In the genomic region with DNA sequence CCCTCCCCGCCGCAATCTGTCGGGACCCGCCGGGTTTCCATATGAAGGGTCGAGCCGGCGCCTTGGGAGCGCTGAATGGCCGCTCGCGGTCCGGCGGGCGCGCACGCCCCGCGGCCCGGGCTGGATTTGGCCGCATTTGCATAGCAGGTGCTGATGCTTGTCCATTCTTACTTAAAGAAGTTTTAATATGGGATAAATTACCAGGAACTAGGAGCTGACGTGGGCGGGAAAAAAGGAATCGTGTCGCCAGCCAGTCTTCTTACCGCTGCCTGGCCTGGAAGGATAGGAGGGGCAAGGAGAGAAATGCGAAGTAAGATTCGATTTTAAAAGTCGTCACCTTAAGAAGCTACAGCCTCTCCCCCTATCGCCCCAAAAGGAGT, we compare ENCODE assay signal across 10 cellular contexts. TPM values are rescaled to one million over a fixed set of nuclear protein-coding genes. Genes with fewer than 3 reads are reported as not detected.
DNase-seq lines count a peak whose midpoint lies in the region; ATAC-seq and TF ChIP-seq lines count a peak whose summit lies in the region.
"Had no signal": no experiment of that assay in that cellular context is flagged by ENCODE, and none has a peak within 500 bp of the region (broad histone marks: within the 10 kb centered on the region; RNA-seq: fewer than 3 reads in every experiment).

No MANE protein-coding gene starts in this region.

- H3K4me1 ChIP-seq in iPS-20b (ENCODE audit: insufficient read depth, low read length) (peaks cover 2% of the 10 kb centered on the region; the same call in 1 of the 2 replicates), skeletal muscle satellite cell (ENCODE audit: control insufficient read depth, insufficient read depth, low read length) (peaks cover 10% of the 10 kb centered on the region)

- intact Hi-C loops in activated CD8-positive, alpha-beta T cell treated with anti-CD3 and anti-CD28 coated beads for 36 hours (cut with micrococcal nuclease) = no loop called here

- no peaks in the 10 kb centered on the region for H3K36me3 ChIP-seq in iPS-20b (ENCODE audit: insufficient read depth, low read depth, low read length)
- H3K36me3 ChIP-seq in skeletal muscle satellite cell (ENCODE audit: insufficient read depth, low read length) = no peaks in the 10 kb centered on the region

- H3K27ac Mint-ChIP-seq in activated CD8-positive, alpha-beta T cell treated with anti-CD3 and anti-CD28 coated beads for 36 hours = no peak overlapping the region

- H3K36me3 Mint-ChIP-seq in activated CD8-positive, alpha-beta T cell treated with anti-CD3 and anti-CD28 coated beads for 36 hours (ENCODE audit: low read depth) = no peaks in the 10 kb centered on the region

- TF ChIP-seq CTCF in activated CD8-positive, alpha-beta T cell treated with anti-CD3 and anti-CD28 coated beads for 36 hours (IDR thresholded peaks at IDR 0.05) = no peak

- H3K27ac ChIP-seq in iPS-20b (ENCODE audit: low read length) = no peak overlapping the region
- H3K27ac ChIP-seq: epithelial cell of prostate had no signal

- no peak for DNase-seq in activated CD8-positive, alpha-beta T cell treated with anti-CD3 and anti-CD28 coated beads for 36 hours
- DNase-seq in UCSD-AML1 (lab: John Stamatoyannopoulos, UW; ENCODE audit: unreplicated experiment) (no peak), epidermal melanocyte (ENCODE audit: insufficient read length, low spot score) (no peak)
- DNase-seq: stimulated activated CD4-positive, alpha-beta T cell treated with anti-CD3 and anti-CD28 coated beads, Interleukin-2, amount 100 ng/mL, for 48 hours had no signal

- peaks cover 100% of the 10 kb centered on the region for H3K27me3 ChIP-seq in iPS-20b (ENCODE audit: insufficient read depth, low read length)
- peaks cover 98% of the 10 kb centered on the region for H3K27me3 ChIP-seq in skeletal muscle satellite cell (ENCODE audit: control insufficient read depth, insufficient read depth, low read length)

- H3K4me2 ChIP-seq in skeletal muscle satellite cell (ENCODE audit: low read length) = peak overlapping the region; percentile 78

- peaks cover 71% of the 10 kb centered on the region for H3K27me3 Mint-ChIP-seq in activated CD8-positive, alpha-beta T cell treated with anti-CD3 and anti-CD28 coated beads for 36 hours

- H3K9ac ChIP-seq in iPS-20b (ENCODE audit: low read depth, low read length) (no peak overlapping the region), skeletal muscle satellite cell (ENCODE audit: low read depth, low read length) (no peak overlapping the region)

- peak overlapping the region; percentile 71 for H3K4me3 Mint-ChIP-seq in activated CD8-positive, alpha-beta T cell treated with anti-CD3 and anti-CD28 coated beads for 36 hours

- H3K9me3 Mint-ChIP-seq in activated CD8-positive, alpha-beta T cell treated with anti-CD3 and anti-CD28 coated beads for 36 hours = no peaks in the 10 kb centered on the region

- peaks cover 16% of the 10 kb centered on the region for H3K4me1 Mint-ChIP-seq in activated CD8-positive, alpha-beta T cell treated with anti-CD3 and anti-CD28 coated beads for 36 hours (ENCODE audit: low read depth)

- CTCF ChIA-PET in activated CD8-positive, alpha-beta T cell treated with anti-CD3 and anti-CD28 coated beads for 36 hours (lab: Charles Lee) = interaction anchor here (1.0 to 12.5 kb wide), 3 partner anchors 16 to 83 kb away, joined by 4 to 430 read pairs (median 4); no protein-coding TSS in a partner anchor

- H3K4me3 ChIP-seq in iPS-20b (ENCODE audit: low read length) (peak overlapping the region; percentile 8; the same call in 1 of the 2 replicates), skeletal muscle satellite cell (ENCODE audit: low read length) (peak overlapping the region; percentile 56)

- ATAC-seq in GM18498 (IDR thresholded peaks at IDR 0.05; ENCODE audit: unreplicated experiment) = peak; percentile 34
- no peak for ATAC-seq in activated CD8-positive, alpha-beta T cell treated with anti-CD3 and anti-CD28 coated beads for 36 hours
- no peak for ATAC-seq in HG02884 (IDR thresholded peaks at IDR 0.05; ENCODE audit: unreplicated experiment)
- ATAC-seq in GM18868 (IDR thresholded peaks at IDR 0.05; ENCODE audit: unreplicated experiment) = no peak

- POLR2A ChIA-PET in activated CD8-positive, alpha-beta T cell treated with anti-CD3 and anti-CD28 coated beads for 36 hours (lab: Charles Lee) = no interaction called here

- H3K9me3 ChIP-seq in iPS-20b (ENCODE audit: insufficient read depth, low read depth, low read length) (peaks cover 6% of the 10 kb centered on the region; the same call in 1 of the 2 replicates), skeletal muscle satellite cell (replicated peaks; ENCODE audit: low read length) (no peaks in the 10 kb centered on the region)

RNA-seq across cellular contexts. Expression of gene NEUROG1, which starts 8.9 kb away (rescaled TPM):
- not detected for total RNA-seq in activated CD8-positive, alpha-beta T cell treated with anti-CD3 and anti-CD28 coated beads for 36 hours
- total RNA-seq in skeletal muscle satellite cell (2012; rRNA removed) = not detected in 2 replicates

RNA-seq across cellular contexts. Expression of gene CXCL14, which starts 34.1 kb away (rescaled TPM):
- not detected for total RNA-seq in activated CD8-positive, alpha-beta T cell treated with anti-CD3 and anti-CD28 coated beads for 36 hours
- not detected in 2 replicates for total RNA-seq in skeletal muscle satellite cell (2012; rRNA removed)
